In genomic region chr2:55547679-55548078, GRCh38 we compare ENCODE assay signal across 2 cellular contexts.
TF ChIP-seq lines count a peak whose summit lies in the region.

No MANE protein-coding gene starts in this region.

TF ChIP-seq in K562, 482 proteins besides CTCF, POLR2A, EP300 and RAD21:
- TF ChIP-seq CEBPG (CRISPR knock-in tag; IDR thresholded peaks at IDR 0.05) (peak; percentile 72), CEBPG (tag; conservative IDR thresholded peaks at IDR 0.05 in 1 of 2, IDR thresholded peaks at IDR 0.05 in 1 of 2) (peak in 1 of 2 experiments; percentile 23; a peak in 1 of 4 replicates), ZBTB33 (CRISPR knock-in tag; IDR thresholded peaks at IDR 0.05) (0 out of 2 replicates have a peak, but pooled peaks have one; percentile 35)
TF ChIP-seq in K562: peak in this region for 2; not testable (repeated sequence) for 480.

TF ChIP-seq in HepG2, 621 proteins besides CTCF, POLR2A, EP300 and RAD21:
- peak; percentile 6; the same call in 1 of the 2 replicates for TF ChIP-seq CEBPB (IDR thresholded peaks at IDR 0.05; ENCODE audit: borderline replicate concordance, low read depth, low read length)
